ENCODE assay signal across 12 cellular contexts in the genomic region with DNA sequence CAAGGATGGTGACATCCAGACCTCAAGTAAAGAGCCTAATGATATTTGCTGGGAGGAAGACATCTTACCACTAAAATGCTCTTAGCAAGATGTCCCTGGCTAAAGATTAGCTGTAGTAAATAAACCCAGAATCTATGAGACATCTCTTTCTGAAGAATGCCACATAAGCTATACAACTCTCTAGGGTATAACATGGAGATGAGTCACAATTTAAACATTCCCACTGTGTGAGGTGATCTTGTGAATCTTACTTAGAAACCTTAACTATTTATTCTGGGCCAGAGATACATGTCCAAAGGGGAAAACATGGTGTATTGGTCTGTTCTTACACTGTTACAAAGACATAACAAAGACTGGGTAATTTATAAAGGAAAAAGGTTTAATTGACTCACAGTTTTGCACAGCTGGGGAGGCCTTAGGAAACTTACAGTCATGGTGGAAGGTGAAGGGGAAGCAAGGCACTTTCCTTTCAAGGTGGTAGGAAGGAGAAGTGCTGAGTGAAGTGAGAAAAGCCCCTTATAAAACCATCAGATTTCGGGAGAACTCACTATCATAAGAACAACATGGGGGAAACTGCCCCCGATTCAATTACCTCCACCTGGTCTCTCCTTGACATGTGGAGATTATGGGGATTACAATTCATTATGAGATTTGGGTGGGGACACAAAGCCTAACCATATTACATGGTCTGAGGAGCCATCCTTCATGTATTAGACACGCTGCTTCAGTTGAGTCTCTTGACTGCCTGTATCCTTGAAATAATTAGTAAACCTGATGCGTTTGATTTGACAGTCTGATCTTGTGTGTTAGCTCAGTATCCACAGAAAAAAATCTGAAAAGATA. TPM values are rescaled to one million over a fixed set of nuclear protein-coding genes. Genes with fewer than 3 reads are reported as not detected.
DNase-seq lines count a peak whose midpoint lies in the region; ATAC-seq, FAIRE-seq and TF ChIP-seq lines count a peak whose summit lies in the region.
"Had no signal": no experiment of that assay in that cellular context is flagged by ENCODE, and none has a peak within 500 bp of the region (broad histone marks: within the 10 kb centered on the region; RNA-seq: fewer than 3 reads in every experiment).

No MANE protein-coding gene starts in this region.

- intact Hi-C loops in Panc1 (cut with micrococcal nuclease; ENCODE audit: unreplicated experiment) (no loop called here), endothelial cell of umbilical vein (cut with micrococcal nuclease) (no loop called here)

- no peaks in the 10 kb centered on the region for H3K79me2 ChIP-seq in endothelial cell of umbilical vein (ENCODE audit: control insufficient read depth, insufficient read depth, low read length)

- H4K20me1 ChIP-seq in endothelial cell of umbilical vein (replicated peaks; ENCODE audit: control insufficient read depth, extremely low read depth, insufficient read depth, low read length): no peaks in the 10 kb centered on the region

- dilution Hi-C loops in endothelial cell of umbilical vein (cut with MboI; ENCODE audit: extremely low pct_ligation_motif_present, low sequenced_read_pairs): no loop called here

- H3K27ac ChIP-seq in Panc1 (ENCODE audit: low read length) (no peak overlapping the region), endothelial cell of umbilical vein (ENCODE audit: insufficient read depth, low read depth, low read length) (peak overlapping the region; percentile 40)

- H3K4me3 ChIP-seq in Panc1 (ENCODE audit: low read depth in 2 of 2, low read length in 2 of 2) (no peak overlapping the region), endothelial cell of umbilical vein (replicated peaks in 1 of 3; ENCODE audit: insufficient read depth in 1 of 3, low read depth in 1 of 3, low read length in 3 of 3) (no peak overlapping the region), retinal pigment epithelial cell (ENCODE audit: low read length) (no peak overlapping the region)

- peaks cover 4% of the 10 kb centered on the region; the same call in 1 of the 2 replicates for H3K9me3 ChIP-seq in Panc1 (ENCODE audit: control insufficient read depth, insufficient read depth, low read depth, low read length)
- H3K9me3 ChIP-seq in endothelial cell of umbilical vein (replicated peaks; ENCODE audit: control insufficient read depth, insufficient read depth, low read length): no peaks in the 10 kb centered on the region

- H3K36me3 ChIP-seq in Panc1 (ENCODE audit: control insufficient read depth, insufficient read depth, low read length) (no peaks in the 10 kb centered on the region), endothelial cell of umbilical vein (ENCODE audit: control insufficient read depth in 2 of 2, extremely low read depth in 1 of 2, insufficient read depth in 2 of 2, low read length in 2 of 2) (peaks cover 1 to 5% of the 10 kb centered on the region in 2 experiments)

- no peak for TF ChIP-seq POLR2A in endothelial cell of umbilical vein (IDR thresholded peaks at IDR 0.05; ENCODE audit: low read depth, low read length)
- TF ChIP-seq POLR2A in GM12892 (IDR thresholded peaks at IDR 0.05; ENCODE audit: low read depth, low read length): no peak

- ATAC-seq in Panc1 (peak; percentile 79), GM18867 (IDR thresholded peaks at IDR 0.05; ENCODE audit: unreplicated experiment) (no peak)

- H3K9me1 ChIP-seq in endothelial cell of umbilical vein (replicated peaks; ENCODE audit: control insufficient read depth, extremely low read depth, insufficient read depth, low read length): no peaks in the 10 kb centered on the region

- TF ChIP-seq CTCF in Panc1 (IDR thresholded peaks at IDR 0.05): no peak
- no peak for TF ChIP-seq CTCF in endothelial cell of umbilical vein (IDR thresholded peaks at IDR 0.05; ENCODE audit: extremely low read depth in 1 of 2, insufficient read depth in 1 of 2, low read depth in 1 of 2, low read length in 2 of 2)
- TF ChIP-seq CTCF in retinal pigment epithelial cell (conservative IDR thresholded peaks at IDR 0.05; ENCODE audit: low read depth, low read length): no peak

- BruUV-seq in Panc1 (replicated peaks; lab: Mats Ljungman, UMichigan) (no TSS peak), endothelial cell of umbilical vein (replicated peaks; lab: Mats Ljungman, UMichigan) (no TSS peak)

- in situ Hi-C loops in Panc1 (cut with HindIII; ENCODE audit: low pct_unique_long_range_greater_than_20kb, low sequenced_read_pairs): no loop called here

- H3K4me1 ChIP-seq in Panc1 (ENCODE audit: control insufficient read depth, insufficient read depth, low read length) (no peaks in the 10 kb centered on the region), endothelial cell of umbilical vein (ENCODE audit: control insufficient read depth, extremely low read depth, insufficient read depth, low read length) (peaks cover 9% of the 10 kb centered on the region)

- H3K27me3 ChIP-seq in Panc1 (ENCODE audit: control insufficient read depth, insufficient read depth, low read length) (no peaks in the 10 kb centered on the region), endothelial cell of umbilical vein (ENCODE audit: control insufficient read depth in 2 of 2, insufficient read depth in 2 of 2, low read length in 2 of 2) (no peaks in the 10 kb centered on the region)

- no peak overlapping the region for H2AFZ ChIP-seq in endothelial cell of umbilical vein (ENCODE audit: low read depth, low read length)

- H3K4me2 ChIP-seq in endothelial cell of umbilical vein (ENCODE audit: insufficient read depth, low read length): no peak overlapping the region

- POLR2A ChIA-PET in Panc1 (lab: Charles Lee): no interaction called here
- POLR2A ChIA-PET in endothelial cell of umbilical vein (lab: Charles Lee): no interaction called here

- CTCF ChIA-PET in Panc1 (lab: Charles Lee): interaction anchor here (0.6 kb wide), 1 partner anchor 153 kb away, joined by 7 read pairs; no protein-coding TSS in a partner anchor
- CTCF ChIA-PET in endothelial cell of umbilical vein (lab: Charles Lee): interaction anchor here (2.4 kb wide), 1 partner anchor 22 kb away, joined by 11 read pairs; no protein-coding TSS in a partner anchor

- FAIRE-seq in endothelial cell of umbilical vein (lab: Jason Lieb, UNC) (no peak), GM12892 (lab: Jason Lieb, UNC) (no peak)

- no peak overlapping the region for H3K9ac ChIP-seq in endothelial cell of umbilical vein (replicated peaks; ENCODE audit: extremely low read depth, insufficient read depth, low read length)

- DNase-seq in NCI-H524 (lab: John Stamatoyannopoulos, UW) (peak; percentile 10 to 31), NCI-H524 treated with DMSO at 0.1 percent for 48 hours (lab: John Stamatoyannopoulos, UW) (no peak), Panc1 (ENCODE audit: low read depth, low spot score) (peak; percentile 48), endothelial cell of umbilical vein (ENCODE audit: low read depth, low spot score) (peak; percentile 28), retinal pigment epithelial cell (ENCODE audit: low read depth) (peak; percentile 16), GM12892 (ENCODE audit: insufficient read length) (no peak), NCI-H345 (lab: John Stamatoyannopoulos, UW) (no peak)
- DNase-seq: 8988T, KG1, nucleus accumbens had no signal

TF ChIP-seq in endothelial cell of umbilical vein, 7 proteins besides CTCF, POLR2A, EP300 and RAD21:
- TF ChIP-seq, protein P1, sequence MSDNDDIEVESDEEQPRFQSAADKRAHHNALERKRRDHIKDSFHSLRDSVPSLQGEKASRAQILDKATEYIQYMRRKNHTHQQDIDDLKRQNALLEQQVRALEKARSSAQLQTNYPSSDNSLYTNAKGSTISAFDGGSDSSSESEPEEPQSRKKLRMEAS (IDR thresholded peaks at IDR 0.05; ENCODE audit: insufficient read depth, insufficient read length): no peak
- TF ChIP-seq JUN (IDR thresholded peaks at IDR 0.05; ENCODE audit: borderline replicate concordance, insufficient read depth, insufficient read length, low read depth) (peak; percentile 47), FOS (IDR thresholded peaks at IDR 0.05; ENCODE audit: borderline replicate concordance, insufficient read depth, low read length) (peak; percentile 45)

RNA-seq across cellular contexts. Expression of gene KRCC1, which starts 17.1 kb away (rescaled TPM):
- total RNA-seq in Panc1 (2021; ENCODE audit: unreplicated experiment) (7.6 TPM), endothelial cell of umbilical vein (13.7 and 15.0 TPM in 2 replicates)
- 5.1 TPM for polyA plus RNA-seq in Panc1 (2012; ENCODE audit: insufficient read length)
- 6.5 and 7.4 TPM in 2 replicates for polyA plus RNA-seq in endothelial cell of umbilical vein
- 12.2 and 12.9 TPM in 2 replicates for polyA plus RNA-seq in endothelial cell of umbilical vein (2011; cell fraction: cytosol; rRNA removed)
- polyA plus RNA-seq in endothelial cell of umbilical vein (2011; cell fraction: nucleus; rRNA removed): 6.9 and 8.5 TPM in 2 replicates
- 17.3 and 19.0 TPM in 2 replicates for polyA plus RNA-seq in endothelial cell of umbilical vein (2012)
- polyA minus RNA-seq in endothelial cell of umbilical vein: 4.2 and 4.9 TPM in 2 replicates
- polyA minus RNA-seq in endothelial cell of umbilical vein (2011; cell fraction: cytosol; rRNA and poly(A)+ RNA removed): 1.6 TPM
- polyA minus RNA-seq in endothelial cell of umbilical vein (2011; cell fraction: nucleus; rRNA and poly(A)+ RNA removed): 1.1 and 1.8 TPM in 2 replicates
- 24.9 TPM for polyA plus RNA-seq in GM12892 (2012; ENCODE audit: missing spikeins)

RNA-seq across cellular contexts. Expression of gene RNU2-63P, which starts 22.1 kb away (rescaled TPM):
- total RNA-seq in Panc1 (2021; ENCODE audit: unreplicated experiment) (14.0 TPM), endothelial cell of umbilical vein (8.5 TPM in 1 of 2 replicates, not detected in the other)
- not detected for polyA plus RNA-seq in Panc1 (2012; ENCODE audit: insufficient read length)
- 60.5 TPM in 1 of 2 replicates, not detected in the other for polyA plus RNA-seq in endothelial cell of umbilical vein
- not detected in 2 replicates for polyA plus RNA-seq in endothelial cell of umbilical vein (2011; cell fraction: cytosol; rRNA removed)
- polyA plus RNA-seq in endothelial cell of umbilical vein (2011; cell fraction: nucleus; rRNA removed): not detected in 2 replicates
- not detected in 2 replicates for polyA plus RNA-seq in endothelial cell of umbilical vein (2012)
- 832 and 1,020 TPM in 2 replicates for polyA minus RNA-seq in endothelial cell of umbilical vein
- 89.0 TPM for polyA minus RNA-seq in endothelial cell of umbilical vein (2011; cell fraction: cytosol; rRNA and poly(A)+ RNA removed)
- 667 and 688 TPM in 2 replicates for polyA minus RNA-seq in endothelial cell of umbilical vein (2011; cell fraction: nucleus; rRNA and poly(A)+ RNA removed)
- 21.0 TPM for polyA plus RNA-seq in GM12892 (2012; ENCODE audit: missing spikeins)
- total RNA-seq: SK-MEL-5 had no signal

RNA-seq across cellular contexts. Expression of gene SMYD1, which starts 29.1 kb away (rescaled TPM):
- total RNA-seq in Panc1 (2021; ENCODE audit: unreplicated experiment): not detected
- not detected for polyA plus RNA-seq in Panc1 (2012; ENCODE audit: insufficient read length)
- not detected in 2 replicates for total RNA-seq in endothelial cell of umbilical vein
- not detected in 2 replicates for polyA plus RNA-seq in endothelial cell of umbilical vein
- polyA plus RNA-seq in endothelial cell of umbilical vein (2011; cell fraction: cytosol; rRNA removed): not detected in 2 replicates
- polyA plus RNA-seq in endothelial cell of umbilical vein (2011; cell fraction: nucleus; rRNA removed): not detected in 2 replicates
- polyA plus RNA-seq in endothelial cell of umbilical vein (2012): not detected in 2 replicates
- not detected in 2 replicates for polyA minus RNA-seq in endothelial cell of umbilical vein
- polyA minus RNA-seq in endothelial cell of umbilical vein (2011; cell fraction: cytosol; rRNA and poly(A)+ RNA removed): not detected
- polyA minus RNA-seq in endothelial cell of umbilical vein (2011; cell fraction: nucleus; rRNA and poly(A)+ RNA removed): not detected in 2 replicates
- polyA plus RNA-seq in GM12892 (2012; ENCODE audit: missing spikeins): not detected

Comparison
In these comparisons a context has a peak if more than half of its experiments do, and no peak if none do; other contexts are left out.
1. DNase-seq: peak in NCI-H524 (2 of 2), Panc1 (single experiment), endothelial cell of umbilical vein (single experiment) and retinal pigment epithelial cell (single experiment); none in NCI-H524 treated with DMSO at 0.1 percent for 48 hours (single experiment), GM12892 (single experiment) and NCI-H345 (single experiment).